17 cellular contexts compared by ENCODE assay signal in the genomic region with DNA sequence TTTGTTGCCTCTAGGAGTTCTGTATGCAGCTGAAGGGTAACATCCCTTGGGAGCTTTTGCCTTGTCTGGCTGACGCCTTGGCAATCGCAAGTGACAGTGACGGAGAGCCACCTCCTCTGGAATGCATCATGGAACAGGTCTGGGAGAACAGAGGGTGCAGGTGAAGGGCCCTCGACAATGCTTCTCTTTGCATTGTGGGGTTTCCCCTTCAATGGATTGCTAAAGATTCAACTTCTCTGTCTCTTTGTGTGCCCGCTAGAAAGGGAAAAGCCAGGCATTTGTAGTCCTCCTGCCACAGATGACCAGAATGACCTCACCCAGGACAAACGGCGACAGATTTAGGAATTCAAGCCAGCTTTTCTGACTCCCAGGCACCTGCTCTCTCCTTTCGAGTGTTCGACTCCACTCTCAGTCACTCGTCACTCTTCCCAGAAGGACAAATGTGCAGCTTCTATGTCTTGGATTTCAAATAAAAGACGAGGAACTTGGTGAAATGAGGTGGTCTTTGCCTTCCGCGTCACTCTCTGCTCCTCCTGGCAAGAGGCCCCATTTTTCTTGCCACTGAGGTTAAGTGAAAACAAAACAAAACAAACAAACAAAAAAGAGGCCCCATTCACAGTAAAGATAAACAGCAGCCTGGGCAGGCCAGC. TPM values are rescaled to one million over a fixed set of nuclear protein-coding genes. Genes with fewer than 3 reads are reported as not detected.
DNase-seq lines count a peak whose midpoint lies in the region; ATAC-seq and TF ChIP-seq lines count a peak whose summit lies in the region.
"Had no signal": no experiment of that assay in that cellular context is flagged by ENCODE, and none has a peak within 500 bp of the region (broad histone marks: within the 10 kb centered on the region; RNA-seq: fewer than 3 reads in every experiment).

No MANE protein-coding gene starts in this region.

- no peak overlapping the region for H3K27ac ChIP-seq in PC-9
- H3K27ac ChIP-seq: dorsolateral prefrontal cortex had no signal

- no peak overlapping the region for H2AFZ ChIP-seq in PC-9

- H3F3A ChIP-seq in PC-9 (ENCODE audit: insufficient read depth, low read depth), result no peaks in the 10 kb centered on the region

- no peaks in the 10 kb centered on the region for H3K9me3 Mint-ChIP-seq in activated CD4-positive, alpha-beta memory T cell treated with anti-CD3 and anti-CD28 coated beads, Interleukin-2, amount 10 ng/mL, durations not matched to agents 7 days and 5 days
- H3K9me3 Mint-ChIP-seq in central memory CD8-positive, alpha-beta T cell, result peaks cover under 1% of the 10 kb centered on the region

- intact Hi-C loops in PC-9 (cut with micrococcal nuclease; ENCODE audit: unreplicated experiment), result no loop called here

- H3K36me3 Mint-ChIP-seq in activated CD4-positive, alpha-beta memory T cell treated with anti-CD3 and anti-CD28 coated beads, Interleukin-2, amount 10 ng/mL, durations not matched to agents 7 days and 5 days (ENCODE audit: low read depth), result peaks cover 82% of the 10 kb centered on the region
- peaks cover 1% of the 10 kb centered on the region for H3K36me3 Mint-ChIP-seq in central memory CD8-positive, alpha-beta T cell (ENCODE audit: insufficient read depth)

- no peaks in the 10 kb centered on the region for H3K36me3 ChIP-seq in PC-9 (ENCODE audit: low read depth)
- H3K36me3 ChIP-seq: spleen had no signal

- peaks cover 81% of the 10 kb centered on the region for H3K4me1 Mint-ChIP-seq in activated CD4-positive, alpha-beta memory T cell treated with anti-CD3 and anti-CD28 coated beads, Interleukin-2, amount 10 ng/mL, durations not matched to agents 7 days and 5 days
- H3K4me1 Mint-ChIP-seq in central memory CD8-positive, alpha-beta T cell, result peaks cover 37% of the 10 kb centered on the region

- no TSS peak for BruUV-seq in PC-9 (replicated peaks; lab: Mats Ljungman, UMichigan)

- ATAC-seq in central memory CD8-positive, alpha-beta T cell (replicated peaks; ENCODE audit: extremely low read depth, poor library complexity, severe bottlenecking), result no peak
- ATAC-seq: mucosa of descending colon had no signal

- H3K9me3 ChIP-seq in PC-9 (ENCODE audit: insufficient read depth, low read depth), result no peaks in the 10 kb centered on the region

- no peaks in the 10 kb centered on the region for H4K20me1 ChIP-seq in PC-9 (ENCODE audit: insufficient read depth)

- no peak for TF ChIP-seq CTCF in PC-9 (conservative IDR thresholded peaks at IDR 0.05)

- no peaks in the 10 kb centered on the region for H3K9me2 ChIP-seq in PC-9 (ENCODE audit: insufficient read depth)

- H3K27me3 ChIP-seq in PC-9 (ENCODE audit: insufficient read depth, low read depth), result no peaks in the 10 kb centered on the region
- H3K27me3 ChIP-seq: dorsolateral prefrontal cortex, spleen had no signal

- no peak overlapping the region for H3K4me3 Mint-ChIP-seq in activated CD4-positive, alpha-beta memory T cell treated with anti-CD3 and anti-CD28 coated beads, Interleukin-2, amount 10 ng/mL, durations not matched to agents 7 days and 5 days
- no peak overlapping the region for H3K4me3 Mint-ChIP-seq in central memory CD8-positive, alpha-beta T cell

- peak; percentile 16 for DNase-seq in activated T-cell treated with anti-CD3 and anti-CD28 coated beads, Interleukin-2, amount 50 U/mL, for 1 hour
- DNase-seq in activated T-cell treated with anti-CD3 and anti-CD28 coated beads for 4 hours (no peak), PC-9 (no peak), SK-N-DZ (ENCODE audit: low spot score) (no peak), AML-193 (lab: John Stamatoyannopoulos, UW) (no peak)
- DNase-seq in activated CD4-positive, alpha-beta memory T cell treated with anti-CD3 and anti-CD28 coated beads, Interleukin-2, amount 10 ng/mL, durations not matched to agents 7 days and 5 days, result peak; percentile 15
- DNase-seq in central memory CD8-positive, alpha-beta T cell (ENCODE audit: low spot score in 2 of 2), result no peak
- DNase-seq in stimulated activated CD8-positive, alpha-beta memory T cell treated with anti-CD3 and anti-CD28 coated beads, Interleukin-4, amount 100 ng/mL, for 48 hours, result peak; percentile 38
- DNase-seq: dorsolateral prefrontal cortex, kidney glomerular epithelial cell, NCI-H1436, NCI-H226, spleen had no signal

- H3K4me1 ChIP-seq in PC-9 (replicated peaks; ENCODE audit: insufficient read depth), result no peaks in the 10 kb centered on the region

- peak overlapping the region; percentile 41 for H3K27ac Mint-ChIP-seq in activated CD4-positive, alpha-beta memory T cell treated with anti-CD3 and anti-CD28 coated beads, Interleukin-2, amount 10 ng/mL, durations not matched to agents 7 days and 5 days
- peak overlapping the region; percentile 35 for H3K27ac Mint-ChIP-seq in central memory CD8-positive, alpha-beta T cell (ENCODE audit: low read depth)

- H3K79me2 ChIP-seq in PC-9 (ENCODE audit: low read depth), result no peaks in the 10 kb centered on the region

- H3K4me3 ChIP-seq in PC-9, result no peak overlapping the region
- H3K4me3 ChIP-seq: dorsolateral prefrontal cortex, mucosa of descending colon, spleen had no signal

- POLR2A ChIA-PET in activated CD4-positive, alpha-beta memory T cell treated with anti-CD3 and anti-CD28 coated beads, Interleukin-2, amount 10 ng/mL, durations not matched to agents 7 days and 5 days (lab: Charles Lee), result interaction anchor here (0.9 to 6.5 kb wide), 4 partner anchors 11 to 58 kb away, joined by 3 to 90 read pairs (median 10); a partner anchor contains a TSS
- POLR2A ChIA-PET in PC-9 (lab: Charles Lee; ENCODE audit: unreplicated experiment), result interaction anchor here (0.7 kb wide), 1 partner anchor 333 kb away, joined by 4 read pairs; no protein-coding TSS in a partner anchor

- no peaks in the 10 kb centered on the region for H3K27me3 Mint-ChIP-seq in activated CD4-positive, alpha-beta memory T cell treated with anti-CD3 and anti-CD28 coated beads, Interleukin-2, amount 10 ng/mL, durations not matched to agents 7 days and 5 days
- no peaks in the 10 kb centered on the region for H3K27me3 Mint-ChIP-seq in central memory CD8-positive, alpha-beta T cell

- CTCF ChIA-PET in activated CD4-positive, alpha-beta memory T cell treated with anti-CD3 and anti-CD28 coated beads, Interleukin-2, amount 10 ng/mL, durations not matched to agents 7 days and 5 days (lab: Charles Lee), result no interaction called here
- CTCF ChIA-PET in PC-9 (lab: Charles Lee), result no interaction called here

- H3K4me2 ChIP-seq in PC-9, result no peak overlapping the region

RNA-seq across cellular contexts. Expression of a gene that starts 26.1 kb away (rescaled TPM):
- 100 to 1,000 TPM; 437 to 446 TPM for total RNA-seq in activated CD4-positive, alpha-beta memory T cell treated with anti-CD3 and anti-CD28 coated beads, Interleukin-2, amount 10 ng/mL, durations not matched to agents 7 days and 5 days
- not detected in 2 replicates for total RNA-seq in PC-9 (2021)
- not detected in 2 replicates for polyA plus RNA-seq in SK-N-DZ (2014; cell fraction: cytosol; rRNA removed)
- polyA plus RNA-seq in SK-N-DZ (2014; cell fraction: nucleus; rRNA removed), result not detected in 2 replicates
- total RNA-seq: fibroblast of lung, LHCN-M2, temporal lobe had no signal
- polyA plus RNA-seq: fibroblast of lung had no signal

RNA-seq across cellular contexts. Expression of a gene that starts 52.8 kb away (rescaled TPM):
- total RNA-seq in activated CD4-positive, alpha-beta memory T cell treated with anti-CD3 and anti-CD28 coated beads, Interleukin-2, amount 10 ng/mL, durations not matched to agents 7 days and 5 days, result 100 to 1,000 TPM; 155 to 157 TPM
- total RNA-seq in PC-9 (2021), result 98.2 and 131 TPM in 2 replicates
- polyA plus RNA-seq in SK-N-DZ (2014; cell fraction: cytosol; rRNA removed), result 53.5 and 71.4 TPM in 2 replicates
- 213 and 282 TPM in 2 replicates for polyA plus RNA-seq in SK-N-DZ (2014; cell fraction: nucleus; rRNA removed)

RNA-seq across cellular contexts. Expression of a gene that starts 58.7 kb away (rescaled TPM):
- total RNA-seq in activated CD4-positive, alpha-beta memory T cell treated with anti-CD3 and anti-CD28 coated beads, Interleukin-2, amount 10 ng/mL, durations not matched to agents 7 days and 5 days, result 10 to 100 TPM; 22.1 to 24.5 TPM
- 15.5 TPM in 2 replicates for total RNA-seq in PC-9 (2021)
- not detected in 2 replicates for polyA plus RNA-seq in SK-N-DZ (2014; cell fraction: cytosol; rRNA removed)
- not detected in 2 replicates for polyA plus RNA-seq in SK-N-DZ (2014; cell fraction: nucleus; rRNA removed)

Comparison
In these comparisons a context has a peak if more than half of its experiments do, and no peak if none do; other contexts are left out.
1. DNase-seq: peak in activated T-cell treated with anti-CD3 and anti-CD28 coated beads, Interleukin-2, amount 50 U/mL, for 1 hour (single experiment), activated CD4-positive, alpha-beta memory T cell treated with anti-CD3 and anti-CD28 coated beads, Interleukin-2, amount 10 ng/mL, durations not matched to agents 7 days and 5 days (single experiment) and stimulated activated CD8-positive, alpha-beta memory T cell treated with anti-CD3 and anti-CD28 coated beads, Interleukin-4, amount 100 ng/mL, for 48 hours (single experiment); none in activated T-cell treated with anti-CD3 and anti-CD28 coated beads for 4 hours (single experiment), central memory CD8-positive, alpha-beta T cell (0 of 2), PC-9 (0 of 2), SK-N-DZ (single experiment) and AML-193 (0 of 2).
2. RNA of a gene that starts 26.1 kb away (total RNA-seq): 437 to 446 TPM in activated CD4-positive, alpha-beta memory T cell treated with anti-CD3 and anti-CD28 coated beads, Interleukin-2, amount 10 ng/mL, durations not matched to agents 7 days and 5 days; not detected in PC-9; every median in the first group is over 100 times any median in the second.